ENCODE assay signal across 20 cellular contexts in the genomic region with DNA sequence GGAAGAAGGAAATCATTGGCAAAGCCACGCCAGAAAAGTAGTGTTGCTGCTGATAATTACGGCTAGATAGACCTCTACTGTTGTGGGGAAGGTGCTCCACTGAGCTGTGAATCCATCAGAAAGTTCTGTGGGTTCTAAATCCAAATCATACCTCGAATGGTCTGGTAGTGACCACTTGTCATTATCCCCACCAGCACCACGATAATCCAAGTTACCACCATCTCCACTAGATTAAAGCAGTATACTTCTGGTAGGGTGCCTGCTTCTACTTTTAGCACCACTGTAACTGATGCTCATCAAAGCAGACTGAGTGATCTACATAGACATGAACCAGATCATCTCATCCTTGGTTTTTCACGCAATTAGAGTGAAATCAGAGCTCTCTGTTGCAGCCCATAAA.
"Had no signal": no experiment of that assay in that cellular context is flagged by ENCODE, and none has a peak within 500 bp of the region (broad histone marks: within the 10 kb centered on the region; RNA-seq: fewer than 3 reads in every experiment).

No MANE protein-coding gene starts in this region.

- H3K9me3 ChIP-seq: left lung, prostate gland, thyroid gland had no signal

- H3K36me3 Mint-ChIP-seq: activated naive CD8-positive, alpha-beta T cell treated with anti-CD3 and anti-CD28 coated beads for 36 hours had no signal

- H3K27me3 ChIP-seq: left lung, thyroid gland had no signal

- H3K4me3 ChIP-seq: left lung, prostate gland, smooth muscle cell, thyroid gland had no signal

- H3K4me2 ChIP-seq: smooth muscle cell had no signal

- H3K27ac Mint-ChIP-seq: activated CD4-positive, alpha-beta T cell treated with anti-CD3 and anti-CD28 coated beads, Interleukin-2, amount 10 ng/mL, durations not matched to agents 24 days and 14 days; activated CD8-positive, alpha-beta T cell treated with anti-CD3 and anti-CD28 coated beads, Interleukin-2, amount 10 ng/mL, durations not matched to agents 7 days and 5 days; activated naive CD8-positive, alpha-beta T cell treated with anti-CD3 and anti-CD28 coated beads for 36 hours; activated T-helper 1 cell treated with anti-CD3 and anti-CD28 coated beads, Interleukin-12 subunit alpha, Interleukin-12 subunit beta, Interleukin-2, Interleukin-4 antibody, amounts not matched to agents 30 ng/mL and 10 ng/mL and 1 ng/mL, durations not matched to agents 14 hours and 24 hours and 36 hours; endodermal cell; nephron progenitor cell; stimulated activated naive CD8-positive, alpha-beta T cell treated with anti-CD3 and anti-CD28 coated beads, Interleukin-15, Interleukin-2, amounts not matched to agents 100 ng/mL and 50 ng/mL, for 24 hours; WTC11 had no signal

- ATAC-seq: activated CD8-positive, alpha-beta T cell treated with anti-CD3 and anti-CD28 coated beads, Interleukin-2, amount 10 ng/mL, durations not matched to agents 7 days and 5 days; WTC11 had no signal

- H3K4me1 ChIP-seq: prostate gland had no signal

- DNase-seq: activated CD4-positive, alpha-beta T cell treated with anti-CD3 and anti-CD28 coated beads, Interleukin-2, amount 10 ng/mL, durations not matched to agents 24 days and 14 days; activated CD8-positive, alpha-beta memory T cell treated with anti-CD3 and anti-CD28 coated beads, Interleukin-2, amount 50 U/mL, for 4 hours; activated CD8-positive, alpha-beta T cell treated with anti-CD3 and anti-CD28 coated beads, Interleukin-2, amount 10 ng/mL, durations not matched to agents 7 days and 5 days; activated naive CD8-positive, alpha-beta T cell treated with anti-CD3 and anti-CD28 coated beads for 36 hours; anterior cingulate cortex; endodermal cell; islet precursor cell; left lung; mesendoderm; nephron progenitor cell; right cardiac atrium; stimulated activated CD4-positive, alpha-beta T cell treated with anti-CD3 and anti-CD28 coated beads, Interleukin-4, amount 100 ng/mL, for 4 hours; stimulated activated CD8-positive, alpha-beta memory T cell treated with anti-CD3 and anti-CD28 coated beads, Interleukin-4, amount 100 ng/mL, for 48 hours; T-helper 2 cell; thyroid gland had no signal

- H3K36me3 ChIP-seq: left lung, prostate gland, thyroid gland had no signal

- H3K27ac ChIP-seq: left lung, prostate gland, thyroid gland had no signal

- H3K4me3 Mint-ChIP-seq: activated CD4-positive, alpha-beta T cell treated with anti-CD3 and anti-CD28 coated beads, Interleukin-2, amount 10 ng/mL, durations not matched to agents 24 days and 14 days; activated CD8-positive, alpha-beta T cell treated with anti-CD3 and anti-CD28 coated beads, Interleukin-2, amount 10 ng/mL, durations not matched to agents 7 days and 5 days; activated naive CD8-positive, alpha-beta T cell treated with anti-CD3 and anti-CD28 coated beads for 36 hours; activated T-helper 1 cell treated with anti-CD3 and anti-CD28 coated beads, Interleukin-12 subunit alpha, Interleukin-12 subunit beta, Interleukin-2, Interleukin-4 antibody, amounts not matched to agents 30 ng/mL and 10 ng/mL and 1 ng/mL, durations not matched to agents 14 hours and 24 hours and 36 hours; endodermal cell; nephron progenitor cell; stimulated activated naive CD8-positive, alpha-beta T cell treated with anti-CD3 and anti-CD28 coated beads, Interleukin-15, Interleukin-2, amounts not matched to agents 100 ng/mL and 50 ng/mL, for 24 hours; WTC11 had no signal

- H3K9me3 Mint-ChIP-seq: activated CD4-positive, alpha-beta T cell treated with anti-CD3 and anti-CD28 coated beads, Interleukin-2, amount 10 ng/mL, durations not matched to agents 24 days and 14 days; activated naive CD8-positive, alpha-beta T cell treated with anti-CD3 and anti-CD28 coated beads for 36 hours; activated T-helper 1 cell treated with anti-CD3 and anti-CD28 coated beads, Interleukin-12 subunit alpha, Interleukin-12 subunit beta, Interleukin-2, Interleukin-4 antibody, amounts not matched to agents 30 ng/mL and 10 ng/mL and 1 ng/mL, durations not matched to agents 14 hours and 24 hours and 36 hours; stimulated activated naive CD8-positive, alpha-beta T cell treated with anti-CD3 and anti-CD28 coated beads, Interleukin-15, Interleukin-2, amounts not matched to agents 100 ng/mL and 50 ng/mL, for 24 hours had no signal

- H3K4me1 Mint-ChIP-seq: activated CD4-positive, alpha-beta T cell treated with anti-CD3 and anti-CD28 coated beads, Interleukin-2, amount 10 ng/mL, durations not matched to agents 24 days and 14 days; activated naive CD8-positive, alpha-beta T cell treated with anti-CD3 and anti-CD28 coated beads for 36 hours had no signal
